Comparison of ENCODE assay signal across 1 cellular context in genomic region chr16:30786115-30786935, GRCh38.
TF ChIP-seq lines count a peak whose summit lies in the region.

No MANE protein-coding gene starts in this region.

TF ChIP-seq in IMR-90, 13 proteins besides CTCF, POLR2A, EP300 and RAD21 (continued from another document):
- TF ChIP-seq BHLHE40 (IDR thresholded peaks at IDR 0.05; ENCODE audit: low read depth, low read length): 0 out of 2 replicates have a peak, but pooled peaks have one; percentile 6
